Comparison of ENCODE assay signal across 1 cellular context in the genomic region with DNA sequence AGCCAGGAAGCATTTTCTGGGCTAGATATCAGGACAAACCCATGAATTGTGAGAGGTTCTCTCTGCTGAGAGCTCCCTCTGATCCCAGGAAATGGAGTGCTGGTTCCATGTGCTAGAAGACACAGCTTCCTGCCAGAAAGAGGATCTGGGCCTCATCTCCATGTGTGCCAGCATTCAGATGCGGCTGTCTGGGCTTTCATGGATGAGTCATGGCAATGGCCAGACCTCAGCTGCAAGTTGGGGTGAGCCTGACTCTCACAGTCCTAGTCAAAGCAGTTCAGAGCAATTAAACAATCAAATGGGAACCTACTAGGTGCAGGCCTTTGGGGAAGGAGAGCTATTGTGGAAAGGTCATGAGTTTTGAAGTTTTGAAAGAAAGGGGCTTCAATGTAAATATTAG.
TF ChIP-seq lines count a peak whose summit lies in the region.

No MANE protein-coding gene starts in this region.

TF ChIP-seq in K562, 482 proteins besides CTCF, POLR2A, EP300 and RAD21 (continued from another document and continues in another):
- TF ChIP-seq, protein P1, sequence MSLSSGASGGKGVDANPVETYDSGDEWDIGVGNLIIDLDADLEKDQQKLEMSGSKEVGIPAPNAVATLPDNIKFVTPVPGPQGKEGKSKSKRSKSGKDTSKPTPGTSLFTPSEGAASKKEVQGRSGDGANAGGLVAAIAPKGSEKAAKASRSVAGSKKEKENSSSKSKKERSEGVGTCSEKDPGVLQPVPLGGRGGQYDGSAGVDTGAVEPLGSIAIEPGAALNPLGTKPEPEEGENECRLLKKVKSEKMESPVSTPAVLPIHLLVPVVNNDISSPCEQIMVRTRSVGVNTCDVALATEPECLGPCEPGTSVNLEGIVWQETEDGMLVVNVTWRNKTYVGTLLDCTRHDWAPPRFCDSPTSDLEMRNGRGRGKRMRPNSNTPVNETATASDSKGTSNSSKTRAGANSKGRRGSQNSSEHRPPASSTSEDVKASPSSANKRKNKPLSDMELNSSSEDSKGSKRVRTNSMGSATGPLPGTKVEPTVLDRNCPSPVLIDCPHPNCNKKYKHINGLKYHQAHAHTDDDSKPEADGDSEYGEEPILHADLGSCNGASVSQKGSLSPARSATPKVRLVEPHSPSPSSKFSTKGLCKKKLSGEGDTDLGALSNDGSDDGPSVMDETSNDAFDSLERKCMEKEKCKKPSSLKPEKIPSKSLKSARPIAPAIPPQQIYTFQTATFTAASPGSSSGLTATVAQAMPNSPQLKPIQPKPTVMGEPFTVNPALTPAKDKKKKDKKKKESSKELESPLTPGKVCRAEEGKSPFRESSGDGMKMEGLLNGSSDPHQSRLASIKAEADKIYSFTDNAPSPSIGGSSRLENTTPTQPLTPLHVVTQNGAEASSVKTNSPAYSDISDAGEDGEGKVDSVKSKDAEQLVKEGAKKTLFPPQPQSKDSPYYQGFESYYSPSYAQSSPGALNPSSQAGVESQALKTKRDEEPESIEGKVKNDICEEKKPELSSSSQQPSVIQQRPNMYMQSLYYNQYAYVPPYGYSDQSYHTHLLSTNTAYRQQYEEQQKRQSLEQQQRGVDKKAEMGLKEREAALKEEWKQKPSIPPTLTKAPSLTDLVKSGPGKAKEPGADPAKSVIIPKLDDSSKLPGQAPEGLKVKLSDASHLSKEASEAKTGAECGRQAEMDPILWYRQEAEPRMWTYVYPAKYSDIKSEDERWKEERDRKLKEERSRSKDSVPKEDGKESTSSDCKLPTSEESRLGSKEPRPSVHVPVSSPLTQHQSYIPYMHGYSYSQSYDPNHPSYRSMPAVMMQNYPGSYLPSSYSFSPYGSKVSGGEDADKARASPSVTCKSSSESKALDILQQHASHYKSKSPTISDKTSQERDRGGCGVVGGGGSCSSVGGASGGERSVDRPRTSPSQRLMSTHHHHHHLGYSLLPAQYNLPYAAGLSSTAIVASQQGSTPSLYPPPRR (CRISPR knock-in tag; IDR thresholded peaks at IDR 0.05; ENCODE audit: borderline replicate concordance), result no peak
- TF ChIP-seq ZNF239 (CRISPR knock-in tag; IDR thresholded peaks at IDR 0.05) (peak; percentile 48), TEAD1 (CRISPR knock-in tag; IDR thresholded peaks at IDR 0.05) (0 out of 4 replicates have a peak, but pooled peaks of 1 of the 2 experiments have one; percentile 9), JUND (IDR thresholded peaks at IDR 0.05; ENCODE audit: borderline replicate concordance, low read depth, low read length) (peak; percentile 77), JUND (tag; IDR thresholded peaks at IDR 0.05; ENCODE audit: borderline replicate concordance, low read depth, low read length) (peak; percentile 64; the same call in 1 of the 3 replicates), KAT7 (CRISPR knock-in tag; IDR thresholded peaks at IDR 0.05; ENCODE audit: borderline replicate concordance) (no peak), ZNF165 (CRISPR knock-in tag; IDR thresholded peaks at IDR 0.05; ENCODE audit: borderline replicate concordance) (peak; percentile 19; the same call in 1 of the 2 replicates), HMG20A (CRISPR knock-in tag; conservative IDR thresholded peaks at IDR 0.05) (no peak), ZKSCAN1 (IDR thresholded peaks at IDR 0.05; ENCODE audit: low read depth, low read length) (peak; percentile 89), SP2 (IDR thresholded peaks at IDR 0.05; ENCODE audit: extremely low read depth, low read depth, low read length, poor library complexity, severe bottlenecking) (no peak), U2AF1 (optimal IDR thresholded peaks at IDR 0.05; ENCODE audit: low read depth, low read length) (no peak), ZNF384 (IDR thresholded peaks at IDR 0.05; ENCODE audit: low read depth, low read length) (no peak), HNRNPLL (IDR thresholded peaks at IDR 0.05; ENCODE audit: low read depth, low read length, poor library complexity, severe bottlenecking) (no peak), RBM25 (IDR thresholded peaks at IDR 0.05; ENCODE audit: low read depth, low read length, severe bottlenecking) (no peak), DDX20 (tag; IDR thresholded peaks at IDR 0.05; ENCODE audit: low read depth) (peak; percentile 65; the same call in 1 of the 2 replicates), MTA3 (IDR thresholded peaks at IDR 0.05; ENCODE audit: borderline replicate concordance) (no peak), NCOA1 (IDR thresholded peaks at IDR 0.05; ENCODE audit: low read depth) (no peak), ETV1 (tag; conservative IDR thresholded peaks at IDR 0.05; ENCODE audit: low read depth) (0 out of 2 replicates have a peak, but pooled peaks have one; percentile 22), YY1 (IDR thresholded peaks at IDR 0.05; ENCODE audit: borderline replicate concordance in 1 of 3, control insufficient read depth in 1 of 3, extremely low read depth in 1 of 3, insufficient read depth in 3 of 3, insufficient read length in 1 of 3, insufficient replicate concordance in 2 of 3, low read depth in 1 of 3, low read length in 2 of 3) (peak in 1 of 3 experiments; percentile 28), FOXJ2 (tag; IDR thresholded peaks at IDR 0.05) (no peak), TAF7 (tag; IDR thresholded peaks at IDR 0.05) (no peak), PTTG1 (tag; IDR thresholded peaks at IDR 0.05; ENCODE audit: low read depth) (peak; percentile 55; the same call in 1 of the 2 replicates), SREBF1 (IDR thresholded peaks at IDR 0.05; ENCODE audit: borderline replicate concordance, low read depth, low read length) (no peak), ZNF76 (CRISPR knock-in tag; IDR thresholded peaks at IDR 0.05; ENCODE audit: borderline replicate concordance) (0 out of 2 replicates have a peak, but pooled peaks have one; percentile 46), GTF2A2 (tag; IDR thresholded peaks at IDR 0.05) (peak; percentile 10; the same call in 1 of the 2 replicates), BDP1 (IDR thresholded peaks at IDR 0.05; ENCODE audit: insufficient read depth, insufficient read length) (no peak), ZNF668 (CRISPR knock-in tag; IDR thresholded peaks at IDR 0.05) (0 out of 2 replicates have a peak, but pooled peaks have one; percentile 70), JUN (IDR thresholded peaks at IDR 0.05; ENCODE audit: borderline replicate concordance, low read depth, low read length) (0 out of 2 replicates have a peak, but pooled peaks have one; percentile 34), JUN (CRISPR knock-in tag; IDR thresholded peaks at IDR 0.05; ENCODE audit: borderline replicate concordance) (no peak), ZNF121 (CRISPR knock-in tag; conservative IDR thresholded peaks at IDR 0.05) (no peak), ZBTB17 (CRISPR knock-in tag; IDR thresholded peaks at IDR 0.05) (peak; percentile 55)
- TF ChIP-seq, protein P2, sequence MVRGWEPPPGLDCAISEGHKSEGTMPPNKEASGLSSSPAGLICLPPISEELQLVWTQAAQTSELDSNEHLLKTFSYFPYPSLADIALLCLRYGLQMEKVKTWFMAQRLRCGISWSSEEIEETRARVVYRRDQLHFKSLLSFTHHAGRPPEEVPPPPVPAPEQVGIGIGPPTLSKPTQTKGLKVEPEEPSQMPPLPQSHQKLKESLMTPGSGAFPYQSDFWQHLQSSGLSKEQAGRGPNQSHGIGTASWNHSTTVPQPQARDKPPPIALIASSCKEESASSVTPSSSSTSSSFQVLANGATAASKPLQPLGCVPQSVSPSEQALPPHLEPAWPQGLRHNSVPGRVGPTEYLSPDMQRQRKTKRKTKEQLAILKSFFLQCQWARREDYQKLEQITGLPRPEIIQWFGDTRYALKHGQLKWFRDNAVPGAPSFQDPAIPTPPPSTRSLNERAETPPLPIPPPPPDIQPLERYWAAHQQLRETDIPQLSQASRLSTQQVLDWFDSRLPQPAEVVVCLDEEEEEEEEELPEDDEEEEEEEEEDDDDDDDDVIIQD (CRISPR knock-in tag; IDR thresholded peaks at IDR 0.05), result no peak
- TF ChIP-seq, protein P3, sequence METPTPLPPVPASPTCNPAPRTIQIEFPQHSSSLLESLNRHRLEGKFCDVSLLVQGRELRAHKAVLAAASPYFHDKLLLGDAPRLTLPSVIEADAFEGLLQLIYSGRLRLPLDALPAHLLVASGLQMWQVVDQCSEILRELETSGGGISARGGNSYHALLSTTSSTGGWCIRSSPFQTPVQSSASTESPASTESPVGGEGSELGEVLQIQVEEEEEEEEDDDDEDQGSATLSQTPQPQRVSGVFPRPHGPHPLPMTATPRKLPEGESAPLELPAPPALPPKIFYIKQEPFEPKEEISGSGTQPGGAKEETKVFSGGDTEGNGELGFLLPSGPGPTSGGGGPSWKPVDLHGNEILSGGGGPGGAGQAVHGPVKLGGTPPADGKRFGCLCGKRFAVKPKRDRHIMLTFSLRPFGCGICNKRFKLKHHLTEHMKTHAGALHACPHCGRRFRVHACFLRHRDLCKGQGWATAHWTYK (CRISPR knock-in tag; IDR thresholded peaks at IDR 0.05), result peak; percentile 74; the same call in 1 of the 2 replicates
- TF ChIP-seq, protein P4, sequence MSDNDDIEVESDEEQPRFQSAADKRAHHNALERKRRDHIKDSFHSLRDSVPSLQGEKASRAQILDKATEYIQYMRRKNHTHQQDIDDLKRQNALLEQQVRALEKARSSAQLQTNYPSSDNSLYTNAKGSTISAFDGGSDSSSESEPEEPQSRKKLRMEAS (CRISPR knock-in tag; IDR thresholded peaks at IDR 0.05), result peak; percentile 31; the same call in 1 of the 2 replicates
- TF ChIP-seq, protein P5, sequence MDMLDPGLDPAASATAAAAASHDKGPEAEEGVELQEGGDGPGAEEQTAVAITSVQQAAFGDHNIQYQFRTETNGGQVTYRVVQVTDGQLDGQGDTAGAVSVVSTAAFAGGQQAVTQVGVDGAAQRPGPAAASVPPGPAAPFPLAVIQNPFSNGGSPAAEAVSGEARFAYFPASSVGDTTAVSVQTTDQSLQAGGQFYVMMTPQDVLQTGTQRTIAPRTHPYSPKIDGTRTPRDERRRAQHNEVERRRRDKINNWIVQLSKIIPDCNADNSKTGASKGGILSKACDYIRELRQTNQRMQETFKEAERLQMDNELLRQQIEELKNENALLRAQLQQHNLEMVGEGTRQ (CRISPR knock-in tag; IDR thresholded peaks at IDR 0.05), result no peak
- TF ChIP-seq, protein P6, sequence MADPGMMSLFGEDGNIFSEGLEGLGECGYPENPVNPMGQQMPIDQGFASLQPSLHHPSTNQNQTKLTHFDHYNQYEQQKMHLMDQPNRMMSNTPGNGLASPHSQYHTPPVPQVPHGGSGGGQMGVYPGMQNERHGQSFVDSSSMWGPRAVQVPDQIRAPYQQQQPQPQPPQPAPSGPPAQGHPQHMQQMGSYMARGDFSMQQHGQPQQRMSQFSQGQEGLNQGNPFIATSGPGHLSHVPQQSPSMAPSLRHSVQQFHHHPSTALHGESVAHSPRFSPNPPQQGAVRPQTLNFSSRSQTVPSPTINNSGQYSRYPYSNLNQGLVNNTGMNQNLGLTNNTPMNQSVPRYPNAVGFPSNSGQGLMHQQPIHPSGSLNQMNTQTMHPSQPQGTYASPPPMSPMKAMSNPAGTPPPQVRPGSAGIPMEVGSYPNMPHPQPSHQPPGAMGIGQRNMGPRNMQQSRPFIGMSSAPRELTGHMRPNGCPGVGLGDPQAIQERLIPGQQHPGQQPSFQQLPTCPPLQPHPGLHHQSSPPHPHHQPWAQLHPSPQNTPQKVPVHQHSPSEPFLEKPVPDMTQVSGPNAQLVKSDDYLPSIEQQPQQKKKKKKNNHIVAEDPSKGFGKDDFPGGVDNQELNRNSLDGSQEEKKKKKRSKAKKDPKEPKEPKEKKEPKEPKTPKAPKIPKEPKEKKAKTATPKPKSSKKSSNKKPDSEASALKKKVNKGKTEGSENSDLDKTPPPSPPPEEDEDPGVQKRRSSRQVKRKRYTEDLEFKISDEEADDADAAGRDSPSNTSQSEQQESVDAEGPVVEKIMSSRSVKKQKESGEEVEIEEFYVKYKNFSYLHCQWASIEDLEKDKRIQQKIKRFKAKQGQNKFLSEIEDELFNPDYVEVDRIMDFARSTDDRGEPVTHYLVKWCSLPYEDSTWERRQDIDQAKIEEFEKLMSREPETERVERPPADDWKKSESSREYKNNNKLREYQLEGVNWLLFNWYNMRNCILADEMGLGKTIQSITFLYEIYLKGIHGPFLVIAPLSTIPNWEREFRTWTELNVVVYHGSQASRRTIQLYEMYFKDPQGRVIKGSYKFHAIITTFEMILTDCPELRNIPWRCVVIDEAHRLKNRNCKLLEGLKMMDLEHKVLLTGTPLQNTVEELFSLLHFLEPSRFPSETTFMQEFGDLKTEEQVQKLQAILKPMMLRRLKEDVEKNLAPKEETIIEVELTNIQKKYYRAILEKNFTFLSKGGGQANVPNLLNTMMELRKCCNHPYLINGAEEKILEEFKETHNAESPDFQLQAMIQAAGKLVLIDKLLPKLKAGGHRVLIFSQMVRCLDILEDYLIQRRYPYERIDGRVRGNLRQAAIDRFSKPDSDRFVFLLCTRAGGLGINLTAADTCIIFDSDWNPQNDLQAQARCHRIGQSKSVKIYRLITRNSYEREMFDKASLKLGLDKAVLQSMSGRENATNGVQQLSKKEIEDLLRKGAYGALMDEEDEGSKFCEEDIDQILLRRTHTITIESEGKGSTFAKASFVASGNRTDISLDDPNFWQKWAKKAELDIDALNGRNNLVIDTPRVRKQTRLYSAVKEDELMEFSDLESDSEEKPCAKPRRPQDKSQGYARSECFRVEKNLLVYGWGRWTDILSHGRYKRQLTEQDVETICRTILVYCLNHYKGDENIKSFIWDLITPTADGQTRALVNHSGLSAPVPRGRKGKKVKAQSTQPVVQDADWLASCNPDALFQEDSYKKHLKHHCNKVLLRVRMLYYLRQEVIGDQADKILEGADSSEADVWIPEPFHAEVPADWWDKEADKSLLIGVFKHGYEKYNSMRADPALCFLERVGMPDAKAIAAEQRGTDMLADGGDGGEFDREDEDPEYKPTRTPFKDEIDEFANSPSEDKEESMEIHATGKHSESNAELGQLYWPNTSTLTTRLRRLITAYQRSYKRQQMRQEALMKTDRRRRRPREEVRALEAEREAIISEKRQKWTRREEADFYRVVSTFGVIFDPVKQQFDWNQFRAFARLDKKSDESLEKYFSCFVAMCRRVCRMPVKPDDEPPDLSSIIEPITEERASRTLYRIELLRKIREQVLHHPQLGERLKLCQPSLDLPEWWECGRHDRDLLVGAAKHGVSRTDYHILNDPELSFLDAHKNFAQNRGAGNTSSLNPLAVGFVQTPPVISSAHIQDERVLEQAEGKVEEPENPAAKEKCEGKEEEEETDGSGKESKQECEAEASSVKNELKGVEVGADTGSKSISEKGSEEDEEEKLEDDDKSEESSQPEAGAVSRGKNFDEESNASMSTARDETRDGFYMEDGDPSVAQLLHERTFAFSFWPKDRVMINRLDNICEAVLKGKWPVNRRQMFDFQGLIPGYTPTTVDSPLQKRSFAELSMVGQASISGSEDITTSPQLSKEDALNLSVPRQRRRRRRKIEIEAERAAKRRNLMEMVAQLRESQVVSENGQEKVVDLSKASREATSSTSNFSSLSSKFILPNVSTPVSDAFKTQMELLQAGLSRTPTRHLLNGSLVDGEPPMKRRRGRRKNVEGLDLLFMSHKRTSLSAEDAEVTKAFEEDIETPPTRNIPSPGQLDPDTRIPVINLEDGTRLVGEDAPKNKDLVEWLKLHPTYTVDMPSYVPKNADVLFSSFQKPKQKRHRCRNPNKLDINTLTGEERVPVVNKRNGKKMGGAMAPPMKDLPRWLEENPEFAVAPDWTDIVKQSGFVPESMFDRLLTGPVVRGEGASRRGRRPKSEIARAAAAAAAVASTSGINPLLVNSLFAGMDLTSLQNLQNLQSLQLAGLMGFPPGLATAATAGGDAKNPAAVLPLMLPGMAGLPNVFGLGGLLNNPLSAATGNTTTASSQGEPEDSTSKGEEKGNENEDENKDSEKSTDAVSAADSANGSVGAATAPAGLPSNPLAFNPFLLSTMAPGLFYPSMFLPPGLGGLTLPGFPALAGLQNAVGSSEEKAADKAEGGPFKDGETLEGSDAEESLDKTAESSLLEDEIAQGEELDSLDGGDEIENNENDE (IDR thresholded peaks at IDR 0.05; ENCODE audit: low read depth, low read length), result no peak
